In the genomic region with DNA sequence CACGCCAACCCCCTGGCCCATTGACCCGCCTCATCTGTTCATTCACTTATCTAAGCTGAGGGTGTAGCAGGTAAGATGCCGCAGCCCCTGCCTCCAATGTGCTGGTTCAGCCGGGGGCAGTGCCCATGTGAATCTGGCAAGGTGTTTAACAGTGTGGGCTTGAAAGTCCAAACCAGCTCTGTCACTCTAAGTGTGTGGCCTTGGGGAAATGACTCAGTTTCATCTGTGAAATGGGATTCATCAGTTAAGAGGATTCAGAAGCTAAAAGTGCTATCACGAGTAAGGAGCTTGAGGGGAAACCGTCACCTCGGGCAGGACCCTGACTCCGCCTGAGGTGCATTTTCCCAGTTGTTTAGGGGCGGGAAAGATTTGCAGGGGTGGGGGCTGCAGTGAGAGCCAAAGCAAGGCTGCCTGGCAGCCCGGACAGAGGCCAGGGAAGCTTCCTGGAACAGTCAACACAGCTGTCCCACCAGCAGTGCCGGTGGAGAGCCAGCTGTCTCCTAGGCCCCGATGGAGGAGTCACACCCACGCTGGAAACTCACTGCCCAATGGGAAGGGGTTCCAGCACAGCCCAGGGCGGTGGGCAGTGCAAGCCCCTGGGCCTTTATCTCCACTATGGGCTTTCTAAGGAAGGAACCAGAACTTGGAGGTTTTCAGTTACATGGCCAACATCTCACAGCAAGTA, we compare ENCODE assay signal across 8 cellular contexts. TPM values are rescaled to one million over a fixed set of nuclear protein-coding genes. Genes with fewer than 3 reads are reported as not detected.
DNase-seq lines count a peak whose midpoint lies in the region; ATAC-seq and TF ChIP-seq lines count a peak whose summit lies in the region.

No MANE protein-coding gene starts in this region.

- no peak for TF ChIP-seq CTCF in SU-DHL-6 (IDR thresholded peaks at IDR 0.05; ENCODE audit: insufficient read depth, low read length, poor library complexity, severe bottlenecking)

- DNase-seq in GM23248 = peak; percentile 40
- DNase-seq in left cardiac atrium = no peak
- DNase-seq in NCI-H1930 (lab: John Stamatoyannopoulos, UW) = no peak
- DNase-seq in epidermal melanocyte (ENCODE audit: insufficient read length, low spot score) = no peak
- DNase-seq in NCI-H1105 (lab: John Stamatoyannopoulos, UW) = no peak

- H3K9ac ChIP-seq in GM23248 (peak overlapping the region; percentile 31), SU-DHL-6 (ENCODE audit: low read length) (no peak overlapping the region), skeletal muscle tissue (ENCODE audit: low read depth in 1 of 3, low read length in 3 of 3) (peak overlapping the region; percentile 63 to 81 (median 69))

- in situ Hi-C loops in GM23248 (cut with MboI) = no loop called here

- H3K36me3 ChIP-seq in GM23248 (ENCODE audit: low read depth) (no peaks in the 10 kb centered on the region), SU-DHL-6 (ENCODE audit: low read length) (no peaks in the 10 kb centered on the region), skeletal muscle tissue (ENCODE audit: control insufficient read depth in 3 of 3, insufficient read depth in 3 of 3, low read length in 3 of 3) (peaks cover 2 to 7% (median 4%) of the 10 kb centered on the region in 3 donors)

- WGBS in GM23248 (ENCODE audit: low coverage in 1 of 2, low lambda C conversion rate in 2 of 2, missing lambda C conversion rate in 2 of 2), 2 experiments = 27 to 28% methylated on average over 14 of the region's 14 CpGs

- peak; percentile 2 to 40 for ATAC-seq in left cardiac atrium
- no peak for ATAC-seq in HG03469 (IDR thresholded peaks at IDR 0.05; ENCODE audit: unreplicated experiment)

- H2AFZ ChIP-seq in GM23248 (peak overlapping the region; percentile 66), SU-DHL-6 (ENCODE audit: low read depth, low read length, severe bottlenecking) (peak overlapping the region; percentile 46)

- H3K4me1 ChIP-seq in GM23248 (ENCODE audit: insufficient read depth) = peaks cover 7% of the 10 kb centered on the region; the same call in 1 of the 2 replicates
- H3K4me1 ChIP-seq in skeletal muscle tissue (ENCODE audit: control insufficient read depth in 3 of 3, insufficient read depth in 3 of 3, low read length in 3 of 3) = peaks cover 18 to 22% (median 19%) of the 10 kb centered on the region in 3 donors

- H3K4me2 ChIP-seq in GM23248 (ENCODE audit: unreplicated experiment) (peak overlapping the region; percentile 90), SU-DHL-6 (ENCODE audit: low read depth, low read length, poor library complexity, severe bottlenecking) (no peak overlapping the region)

- no peaks in the 10 kb centered on the region for H4K20me1 ChIP-seq in GM23248 (ENCODE audit: insufficient read depth)
- no peaks in the 10 kb centered on the region for H4K20me1 ChIP-seq in SU-DHL-6 (ENCODE audit: low read depth, low read length)

- H3K27ac ChIP-seq in GM23248 (0 out of 2 replicates have a peak overlapping the region, but pooled peaks have one; percentile 5), SU-DHL-6 (ENCODE audit: low read depth, low read length) (no peak overlapping the region), skeletal muscle tissue (ENCODE audit: low read depth, low read length) (peak overlapping the region; percentile 25)

- H3K9me2 ChIP-seq in GM23248 (ENCODE audit: insufficient read depth) (no peaks in the 10 kb centered on the region), SU-DHL-6 (replicated peaks; ENCODE audit: insufficient read depth, low read length) (no peaks in the 10 kb centered on the region)

- no peaks in the 10 kb centered on the region for H3F3A ChIP-seq in GM23248 (ENCODE audit: insufficient read depth)
- H3F3A ChIP-seq in SU-DHL-6 (ENCODE audit: insufficient read depth) = no peaks in the 10 kb centered on the region

- no peaks in the 10 kb centered on the region for H3K79me2 ChIP-seq in GM23248 (ENCODE audit: insufficient read depth)
- no peaks in the 10 kb centered on the region for H3K79me2 ChIP-seq in SU-DHL-6 (ENCODE audit: insufficient read depth, low read length)

- intact Hi-C loops in left cardiac atrium (cut with DNase I) = loop anchor here in 1 of 2 donors (5.0 kb wide), 1 partner anchor 51 kb away; no protein-coding TSS in a partner anchor

- H3K9me3 ChIP-seq in GM23248 (ENCODE audit: low read depth) = no peaks in the 10 kb centered on the region
- no peaks in the 10 kb centered on the region for H3K9me3 ChIP-seq in SU-DHL-6 (ENCODE audit: insufficient read depth, low read length)
- H3K9me3 ChIP-seq in skeletal muscle tissue (ENCODE audit: control insufficient read depth in 3 of 3, low read length in 3 of 3) = no peaks in the 10 kb centered on the region

- H3K27me3 ChIP-seq in GM23248 (replicated peaks; ENCODE audit: insufficient read depth) (no peaks in the 10 kb centered on the region), SU-DHL-6 (ENCODE audit: low read length) (no peaks in the 10 kb centered on the region), skeletal muscle tissue (ENCODE audit: control insufficient read depth in 3 of 3, insufficient read depth in 3 of 3, low read length in 3 of 3) (peaks cover 0 to 8% (median 4%) of the 10 kb centered on the region in 3 donors)

- H3K4me3 ChIP-seq in GM23248 (peak overlapping the region; percentile 70), SU-DHL-6 (ENCODE audit: insufficient read depth, low read length, poor library complexity, severe bottlenecking) (no peak overlapping the region), skeletal muscle tissue (ENCODE audit: low read length in 3 of 3) (peak overlapping the region; percentile 79 to 80 (median 79))

RNA-seq across cellular contexts. Expression of gene URM1, which starts 9.7 kb away (rescaled TPM):
- total RNA-seq in GM23248 (2014; rRNA removed; shearing (Covaris generic)) = 39.2 and 59.2 TPM in 2 replicates
- 60.9 and 64.4 TPM in 2 replicates for polyA plus RNA-seq in GM23248 (2016; fragmentation: Nextera tagmentation; extraction: Ambion mirVana)
- total RNA-seq in left cardiac atrium = 10 to 100 TPM; 49.8 to 58.0 TPM
- total RNA-seq in skeletal muscle tissue = 26.6 TPM

RNA-seq across cellular contexts. Expression of gene SLC27A4, which starts 21.1 kb away (rescaled TPM):
- 22.9 and 30.9 TPM in 2 replicates for total RNA-seq in GM23248 (2014; rRNA removed; shearing (Covaris generic))
- 11.8 and 12.3 TPM in 2 replicates for polyA plus RNA-seq in GM23248 (2016; fragmentation: Nextera tagmentation; extraction: Ambion mirVana)
- 10 to 100 TPM; 17.6 to 21.7 TPM for total RNA-seq in left cardiac atrium
- total RNA-seq in skeletal muscle tissue = 9.4 TPM

RNA-seq across cellular contexts. Expression of gene COQ4, which starts 38.8 kb away (rescaled TPM):
- total RNA-seq in GM23248 (2014; rRNA removed; shearing (Covaris generic)) = 29.1 and 46.8 TPM in 2 replicates
- polyA plus RNA-seq in GM23248 (2016; fragmentation: Nextera tagmentation; extraction: Ambion mirVana) = 34.1 and 36.0 TPM in 2 replicates
- total RNA-seq in left cardiac atrium (10 to 100 TPM; 21.2 to 27.7 TPM), skeletal muscle tissue (17.2 TPM)

RNA-seq across cellular contexts. Expression of gene TRUB2, which starts 39.2 kb away (rescaled TPM):
- total RNA-seq in GM23248 (2014; rRNA removed; shearing (Covaris generic)) = 10.0 and 13.8 TPM in 2 replicates
- 30.3 and 33.2 TPM in 2 replicates for polyA plus RNA-seq in GM23248 (2016; fragmentation: Nextera tagmentation; extraction: Ambion mirVana)
- total RNA-seq in left cardiac atrium (10 to 100 TPM; 23.0 to 26.6 TPM), skeletal muscle tissue (11.0 TPM)

RNA-seq across cellular contexts. Expression of gene CERCAM, which starts 59.2 kb away (rescaled TPM):
- total RNA-seq in GM23248 (2014; rRNA removed; shearing (Covaris generic)) = 474 and 525 TPM in 2 replicates
- polyA plus RNA-seq in GM23248 (2016; fragmentation: Nextera tagmentation; extraction: Ambion mirVana) = 596 and 633 TPM in 2 replicates
- total RNA-seq in left cardiac atrium = 10 to 100 TPM; 19.1 to 22.8 TPM
- 33.4 TPM for total RNA-seq in skeletal muscle tissue
